Comparison of ENCODE assay signal across 23 cellular contexts in genomic region chr2:158009425-158009824, GRCh38.
DNase-seq lines count a peak whose midpoint lies in the region; ATAC-seq and TF ChIP-seq lines count a peak whose summit lies in the region.
"Had no signal": no experiment of that assay in that cellular context is flagged by ENCODE, and none has a peak within 500 bp of the region (broad histone marks: within the 10 kb centered on the region; RNA-seq: fewer than 3 reads in every experiment).

No MANE protein-coding gene starts in this region.

- H3K36me3 ChIP-seq in esophagus muscularis mucosa (no peaks in the 10 kb centered on the region), aorta (ENCODE audit: control insufficient read depth in 1 of 2, insufficient read depth in 2 of 2, low read length in 1 of 2) (no peaks in the 10 kb centered on the region)
- H3K36me3 ChIP-seq: neutrophil, sigmoid colon had no signal

- intact Hi-C loops in esophagus muscularis mucosa (cut with DNase I) = loop anchor here (5.0 kb wide), 2 partner anchors 117 to 517 kb away; no protein-coding TSS in a partner anchor
- intact Hi-C loops in aorta (cut with DNase I) = loop anchor here (5.0 to 10.0 kb wide), 2 partner anchors 135 to 512 kb away; partner anchors contain the start of gene ACVR1 (in 1 of the 2)

- no peak for TF ChIP-seq POLR2A in esophagus muscularis mucosa (IDR thresholded peaks at IDR 0.05; ENCODE audit: low read depth)

- DNase-seq in KBM-7 (peak; percentile 45), NOMO-1 treated with DMSO at 0.1 percent for 48 hours (lab: John Stamatoyannopoulos, UW; ENCODE audit: unreplicated experiment) (peak; percentile 77), esophagus muscularis mucosa (ENCODE audit: extremely low spot score) (peak; percentile 55), aorta (no peak), T-helper 17 cell (no peak)
- DNase-seq in stimulated activated CD4-positive, alpha-beta T cell treated with anti-CD3 and anti-CD28 coated beads, Interleukin-4, amount 100 ng/mL, for 1 hour = no peak
- DNase-seq: activated CD4-positive, CD25-positive, alpha-beta regulatory T cell; activated naive CD8-positive, alpha-beta T cell treated with anti-CD3 and anti-CD28 coated beads, Interleukin-2, amount 10 ng/mL, durations not matched to agents 7 days and 5 days; activated T-cell treated with anti-CD3 and anti-CD28 coated beads, Interleukin-2, amount 50 U/mL, for 72 hours; central memory CD4-positive, alpha-beta T cell; effector CD8-positive, alpha-beta T cell; HFFc6; hippocampal formation; kidney; midbrain; NCI-H187; NCI-H524; sigmoid colon; stimulated activated CD4-positive, alpha-beta T cell treated with anti-CD3 and anti-CD28 coated beads, Interleukin-1b, Interleukin-23, amount 100 ng/mL, for 48 hours had no signal

- peaks cover 56% of the 10 kb centered on the region for H3K4me1 Mint-ChIP-seq in nephron
- peaks cover 11% of the 10 kb centered on the region for H3K4me1 Mint-ChIP-seq in T-helper 17 cell

- H3K4me3 ChIP-seq in esophagus muscularis mucosa = no peak overlapping the region
- no peak overlapping the region for H3K4me3 ChIP-seq in aorta (ENCODE audit: low read length in 2 of 2)
- H3K4me3 ChIP-seq: sigmoid colon had no signal

- H3K27me3 ChIP-seq in esophagus muscularis mucosa (no peaks in the 10 kb centered on the region), aorta (ENCODE audit: control insufficient read depth in 1 of 2, insufficient read depth in 2 of 2, low read length in 1 of 2) (no peaks in the 10 kb centered on the region)
- H3K27me3 ChIP-seq: neutrophil had no signal

- H3K9me3 Mint-ChIP-seq in nephron = no peaks in the 10 kb centered on the region
- H3K9me3 Mint-ChIP-seq: activated naive CD8-positive, alpha-beta T cell treated with anti-CD3 and anti-CD28 coated beads, Interleukin-2, amount 10 ng/mL, durations not matched to agents 7 days and 5 days; activated T-cell treated with anti-CD3 and anti-CD28 coated beads, Interleukin-2, amount 50 U/mL, for 72 hours; HFFc6; T-helper 1 cell treated with Interleukin-12 subunit alpha and Interleukin-12 subunit beta and Interleukin-4 antibody, amounts not matched to agents 30 μg/mL and 1 μg/mL, for 36 hours had no signal

- in situ Hi-C loops in KBM-7 (cut with MboI; ENCODE audit: low pct_unique_long_range_greater_than_20kb, low sequenced_read_pairs) = loop anchor here (25.0 kb wide), 1 partner anchor 522 kb away; no protein-coding TSS in a partner anchor

- H3K9me3 ChIP-seq in esophagus muscularis mucosa (no peaks in the 10 kb centered on the region), aorta (ENCODE audit: control insufficient read depth, low read length) (no peaks in the 10 kb centered on the region), T-helper 17 cell (ENCODE audit: control insufficient read depth, low read length, poor library complexity, severe bottlenecking) (no peaks in the 10 kb centered on the region)
- H3K9me3 ChIP-seq: neutrophil, sigmoid colon had no signal

- 45% methylated on average over 4 of the region's 4 CpGs for WGBS in esophagus muscularis mucosa
- 20% methylated on average over 4 of the region's 4 CpGs for WGBS in aorta, 2 donors

- no peaks in the 10 kb centered on the region for H3K36me3 Mint-ChIP-seq in nephron (ENCODE audit: low read depth)
- H3K36me3 Mint-ChIP-seq in T-helper 17 cell (ENCODE audit: low read depth) = peaks cover 2% of the 10 kb centered on the region
- H3K36me3 Mint-ChIP-seq: activated naive CD8-positive, alpha-beta T cell treated with anti-CD3 and anti-CD28 coated beads, Interleukin-2, amount 10 ng/mL, durations not matched to agents 7 days and 5 days had no signal

- TF ChIP-seq EP300 in esophagus muscularis mucosa (IDR thresholded peaks at IDR 0.05) = no peak

- H3K4me3 Mint-ChIP-seq in nephron = no peak overlapping the region
- H3K4me3 Mint-ChIP-seq in T-helper 17 cell = no peak overlapping the region
- H3K4me3 Mint-ChIP-seq: activated naive CD8-positive, alpha-beta T cell treated with anti-CD3 and anti-CD28 coated beads, Interleukin-2, amount 10 ng/mL, durations not matched to agents 7 days and 5 days; activated T-cell treated with anti-CD3 and anti-CD28 coated beads, Interleukin-2, amount 50 U/mL, for 72 hours; HFFc6; T-helper 1 cell treated with Interleukin-12 subunit alpha and Interleukin-12 subunit beta and Interleukin-4 antibody, amounts not matched to agents 30 μg/mL and 1 μg/mL, for 36 hours had no signal

- H3K27ac Mint-ChIP-seq in nephron = peak overlapping the region; percentile 55 to 84 (median 69)
- H3K27ac Mint-ChIP-seq in T-helper 17 cell = no peak overlapping the region
- H3K27ac Mint-ChIP-seq: activated naive CD8-positive, alpha-beta T cell treated with anti-CD3 and anti-CD28 coated beads, Interleukin-2, amount 10 ng/mL, durations not matched to agents 7 days and 5 days; activated T-cell treated with anti-CD3 and anti-CD28 coated beads, Interleukin-2, amount 50 U/mL, for 72 hours; HFFc6; T-helper 1 cell treated with Interleukin-12 subunit alpha and Interleukin-12 subunit beta and Interleukin-4 antibody, amounts not matched to agents 30 μg/mL and 1 μg/mL, for 36 hours had no signal

- H3K27ac ChIP-seq in esophagus muscularis mucosa (replicated peaks in 1 of 4) = no peak overlapping the region
- no peak overlapping the region for H3K27ac ChIP-seq in aorta (ENCODE audit: low read depth in 1 of 2, low read length in 2 of 2)
- H3K27ac ChIP-seq: neutrophil, RWPE1, sigmoid colon had no signal

- TF ChIP-seq CTCF in esophagus muscularis mucosa (IDR thresholded peaks at IDR 0.05) (no peak), nephron (IDR thresholded peaks at IDR 0.05; ENCODE audit: unreplicated experiment in 3 of 3) (no peak)

- H3K27me3 Mint-ChIP-seq in nephron (ENCODE audit: low read depth) (no peaks in the 10 kb centered on the region), T-helper 17 cell (peaks cover 8% of the 10 kb centered on the region)

- peaks cover 6 to 24% (median 23%) of the 10 kb centered on the region in 4 donors for H3K4me1 ChIP-seq in esophagus muscularis mucosa
- no peaks in the 10 kb centered on the region for H3K4me1 ChIP-seq in aorta (ENCODE audit: control insufficient read depth in 1 of 2, insufficient read depth in 2 of 2, low read length in 2 of 2)
- H3K4me1 ChIP-seq: sigmoid colon had no signal

- ATAC-seq in aorta (ENCODE audit: low FRiP score) (no peak), T-helper 17 cell (no peak)
- ATAC-seq: activated T-cell treated with anti-CD3 and anti-CD28 coated beads, Interleukin-2, amount 50 U/mL, for 72 hours had no signal

Comparison
In these comparisons a context has a peak if more than half of its experiments do, and no peak if none do; other contexts are left out.
1. DNase-seq: peak in KBM-7 (single experiment), NOMO-1 treated with DMSO at 0.1 percent for 48 hours (single experiment) and esophagus muscularis mucosa (single experiment); none in stimulated activated CD4-positive, alpha-beta T cell treated with anti-CD3 and anti-CD28 coated beads, Interleukin-4, amount 100 ng/mL, for 1 hour (single experiment), aorta (0 of 2) and T-helper 17 cell (0 of 3).